Comparison of ENCODE assay signal across 23 cellular contexts in the genomic region with DNA sequence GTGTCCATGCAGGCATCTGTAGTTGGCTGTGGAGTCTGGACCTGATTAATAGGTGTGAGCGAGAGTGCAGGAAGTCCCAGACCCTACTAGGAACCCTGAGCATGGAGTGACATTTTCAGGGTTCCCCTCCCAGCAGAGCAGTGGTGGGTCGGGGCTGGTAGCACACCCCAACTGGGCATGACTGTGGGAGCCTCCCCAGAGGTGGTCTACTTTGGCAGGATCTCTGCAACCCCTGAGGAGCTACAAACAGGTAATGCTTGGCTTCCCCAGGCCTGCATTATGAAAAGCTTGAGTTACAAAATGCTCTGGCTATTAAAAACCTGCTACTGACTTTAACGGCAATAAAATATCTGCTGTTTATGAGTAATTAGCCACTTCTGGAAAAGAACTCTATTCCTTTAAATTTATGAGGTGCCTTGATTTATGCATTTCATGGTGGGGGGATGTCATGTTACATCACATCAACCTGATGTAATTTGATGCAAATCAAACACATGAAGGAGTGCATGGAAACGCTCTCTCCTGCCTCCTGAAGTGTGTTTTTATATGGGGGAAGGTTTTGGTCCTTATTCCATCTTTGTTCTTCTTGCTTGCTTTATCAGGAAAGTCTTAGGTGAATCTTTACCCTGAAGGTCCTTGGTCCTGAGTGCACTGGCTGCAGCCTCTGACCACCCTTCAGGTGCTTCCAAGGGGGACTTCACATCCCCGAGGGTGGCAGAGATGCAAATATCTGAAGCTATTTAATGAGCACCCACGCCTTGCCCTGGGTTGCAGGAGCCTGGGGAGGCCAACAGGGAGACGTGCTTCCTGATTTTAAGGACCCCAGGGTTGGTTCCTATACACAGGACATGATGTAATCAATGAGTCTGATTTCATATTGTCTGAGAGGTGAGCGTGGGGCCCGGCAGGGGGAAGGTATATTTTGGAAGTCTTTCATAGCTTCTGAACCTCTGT. TPM values are rescaled to one million over a fixed set of nuclear protein-coding genes. Genes with fewer than 3 reads are reported as not detected.
"Had no signal": no experiment of that assay in that cellular context is flagged by ENCODE, and none has a peak within 500 bp of the region (broad histone marks: within the 10 kb centered on the region; RNA-seq: fewer than 3 reads in every experiment).

No MANE protein-coding gene starts in this region.

- H3K27ac Mint-ChIP-seq: activated naive CD8-positive, alpha-beta T cell treated with anti-CD3 and anti-CD28 coated beads for 36 hours; endodermal cell; natural killer cell had no signal

- DNase-seq: activated CD4-positive, alpha-beta T cell treated with anti-CD3 and anti-CD28 coated beads for 1 hour; activated CD8-positive, alpha-beta memory T cell treated with anti-CD3 and anti-CD28 coated beads, Interleukin-2, amount 50 U/mL, for 48 hours; activated naive CD4-positive, alpha-beta T cell treated with Interleukin-2 at 50 U/mL for 16 hours; activated naive CD8-positive, alpha-beta T cell treated with anti-CD3 and anti-CD28 coated beads for 36 hours; activated T-cell treated with anti-CD3 and anti-CD28 coated beads, Interleukin-2, amount 50 U/mL, for 48 hours; colonic mucosa; endodermal cell; esophagus squamous epithelium; gastrocnemius medialis; hippocampal formation; midbrain; natural killer cell; pancreas; right lobe of liver; stimulated activated CD4-positive, alpha-beta T cell treated with anti-CD3 and anti-CD28 coated beads, Interleukin-1b, Interleukin-23, amount 100 ng/mL, for 48 hours; stimulated activated naive CD8-positive, alpha-beta T cell treated with anti-CD3 and anti-CD28 coated beads, Interleukin-15, amount 100 ng/mL, for 72 hours; T-helper 9 cell; tibial artery had no signal

- H3K36me3 Mint-ChIP-seq: activated naive CD8-positive, alpha-beta T cell treated with anti-CD3 and anti-CD28 coated beads for 36 hours; natural killer cell had no signal

- H3K9me3 Mint-ChIP-seq: activated naive CD8-positive, alpha-beta T cell treated with anti-CD3 and anti-CD28 coated beads for 36 hours; endodermal cell had no signal

- H3K9me3 ChIP-seq: breast epithelium, colonic mucosa, esophagus squamous epithelium, gastrocnemius medialis, neutrophil, pancreas, right lobe of liver, tibial artery had no signal

- H3K4me3 Mint-ChIP-seq: activated naive CD8-positive, alpha-beta T cell treated with anti-CD3 and anti-CD28 coated beads for 36 hours; endodermal cell; natural killer cell; stimulated activated naive CD8-positive, alpha-beta T cell treated with anti-CD3 and anti-CD28 coated beads, Interleukin-15, amount 100 ng/mL, for 72 hours had no signal

- H3K27ac ChIP-seq: breast epithelium, colonic mucosa, esophagus squamous epithelium, gastrocnemius medialis, neutrophil, pancreas, right lobe of liver, skin epidermis, tibial artery had no signal

- H3K36me3 ChIP-seq: breast epithelium, colonic mucosa, esophagus squamous epithelium, gastrocnemius medialis, neutrophil, pancreas, right lobe of liver, tibial artery had no signal

- H3K4me3 ChIP-seq: breast epithelium, colonic mucosa, esophagus squamous epithelium, gastrocnemius medialis, pancreas, right lobe of liver, skin epidermis, tibial artery had no signal

- H3K4me1 Mint-ChIP-seq: activated naive CD8-positive, alpha-beta T cell treated with anti-CD3 and anti-CD28 coated beads for 36 hours; endodermal cell; natural killer cell; stimulated activated naive CD8-positive, alpha-beta T cell treated with anti-CD3 and anti-CD28 coated beads, Interleukin-15, amount 100 ng/mL, for 72 hours had no signal

- H3K4me1 ChIP-seq: breast epithelium, colonic mucosa, esophagus squamous epithelium, gastrocnemius medialis, pancreas, right lobe of liver, tibial artery had no signal

RNA-seq across cellular contexts. Expression of a gene that starts 54.0 kb away (rescaled TPM):
- total RNA-seq: activated CD8-positive, alpha-beta memory T cell treated with anti-CD3 and anti-CD28 coated beads for 36 hours; activated naive CD8-positive, alpha-beta T cell treated with anti-CD3 and anti-CD28 coated beads for 36 hours; endodermal cell; natural killer cell; pulmonary artery endothelial cell had no signal
